In the genomic region with DNA sequence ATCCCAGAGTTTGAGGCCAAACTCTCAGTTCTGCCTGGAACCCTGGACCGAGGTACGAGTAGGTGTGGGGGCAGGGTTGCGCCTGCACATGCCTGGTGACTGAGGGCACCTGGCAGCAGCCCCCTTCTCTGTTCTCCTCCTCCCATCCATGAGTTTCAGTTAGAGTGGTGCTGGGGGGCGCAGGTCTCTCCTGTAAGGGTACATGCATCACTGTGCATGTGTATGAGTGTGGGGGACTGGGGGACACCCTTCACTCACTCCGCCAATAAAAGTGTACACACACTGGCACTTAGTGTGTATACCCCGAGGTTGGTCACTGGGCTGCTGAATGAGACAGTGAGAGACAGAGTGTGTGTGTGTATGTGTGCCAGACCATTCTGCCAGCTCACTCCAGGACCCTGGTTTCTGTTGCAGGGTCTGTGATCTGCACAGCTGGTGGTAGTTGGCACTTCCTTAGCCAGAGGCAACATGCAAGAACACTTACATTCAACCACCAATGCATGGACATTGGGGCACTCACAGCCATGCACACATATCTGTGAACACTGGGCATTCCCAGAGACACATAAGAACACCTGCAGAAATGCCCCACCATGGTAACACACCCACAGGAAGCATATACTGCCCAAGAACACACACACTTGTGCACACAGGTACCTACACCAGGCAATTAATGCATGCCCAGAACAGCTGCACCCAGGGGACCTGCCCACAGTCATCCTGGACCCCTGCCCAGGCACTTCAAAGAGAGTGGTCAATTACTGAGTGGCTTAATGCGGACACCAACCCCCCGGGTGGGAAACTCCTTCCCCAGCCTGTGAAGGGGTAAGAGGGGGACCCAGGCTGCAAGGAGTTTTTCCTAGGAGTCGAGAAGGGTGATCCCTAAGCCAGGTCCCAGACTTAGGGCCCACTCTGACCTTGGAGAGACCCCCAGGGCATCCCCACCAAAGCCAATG, we compare ENCODE assay signal across 9 cellular contexts. TPM values are rescaled to one million over a fixed set of nuclear protein-coding genes. Genes with fewer than 3 reads are reported as not detected.
DNase-seq lines count a peak whose midpoint lies in the region; ATAC-seq, FAIRE-seq and TF ChIP-seq lines count a peak whose summit lies in the region.
"Had no signal": no experiment of that assay in that cellular context is flagged by ENCODE, and none has a peak within 500 bp of the region (broad histone marks: within the 10 kb centered on the region; RNA-seq: fewer than 3 reads in every experiment).

No MANE protein-coding gene starts in this region.

- peak overlapping the region; percentile 2 for H3K27ac Mint-ChIP-seq in T-helper 2 cell treated with Interferon-gamma antibody and Interleukin-4, amounts not matched to agents 5 μg/mL and 100 μg/mL, for 36 hours

- peaks cover 13% of the 10 kb centered on the region for H3K4me1 Mint-ChIP-seq in T-helper 2 cell treated with Interferon-gamma antibody and Interleukin-4, amounts not matched to agents 5 μg/mL and 100 μg/mL, for 36 hours (ENCODE audit: low read depth)

- no peak for DNase-seq in T-helper 2 cell treated with Interferon-gamma antibody and Interleukin-4, amounts not matched to agents 5 μg/mL and 100 μg/mL, for 36 hours (ENCODE audit: low spot score)
- no peak for DNase-seq in T-helper 2 cell
- DNase-seq in NAMALWA (ENCODE audit: low spot score) = peak; percentile 34
- DNase-seq in bronchial epithelial cell (ENCODE audit: low read depth) = no peak
- no peak for DNase-seq in NCI-H146 (lab: John Stamatoyannopoulos, UW)
- DNase-seq in ureter (ENCODE audit: low spot score) = no peak

- H3K27ac ChIP-seq in neutrophil = no peak overlapping the region

- H3K4me1 ChIP-seq in neutrophil (ENCODE audit: control insufficient read depth in 1 of 2, insufficient read depth in 1 of 2, low read depth in 1 of 2, low read length in 1 of 2) = peaks cover 0 to 6% of the 10 kb centered on the region in 2 experiments

- H3K36me3 ChIP-seq in bronchial epithelial cell (ENCODE audit: control insufficient read depth, insufficient read depth, low read length) (no peaks in the 10 kb centered on the region), neutrophil (peaks cover 38% of the 10 kb centered on the region)

- H3K36me3 Mint-ChIP-seq in T-helper 2 cell treated with Interferon-gamma antibody and Interleukin-4, amounts not matched to agents 5 μg/mL and 100 μg/mL, for 36 hours (ENCODE audit: low read depth) = peaks cover 24% of the 10 kb centered on the region

- H3K9me3 Mint-ChIP-seq in T-helper 2 cell treated with Interferon-gamma antibody and Interleukin-4, amounts not matched to agents 5 μg/mL and 100 μg/mL, for 36 hours = no peaks in the 10 kb centered on the region

- no peak overlapping the region for H3K4me3 ChIP-seq in bronchial epithelial cell (ENCODE audit: low read depth, low read length)
- H3K4me3 ChIP-seq in neutrophil (ENCODE audit: low read depth in 1 of 2, low read length in 1 of 2) = peak overlapping the region; percentile 59 to 90

- no peaks in the 10 kb centered on the region for H3K9me3 ChIP-seq in neutrophil
- H3K9me3 ChIP-seq: tibial artery had no signal

- TF ChIP-seq CTCF in bronchial epithelial cell (IDR thresholded peaks at IDR 0.05; ENCODE audit: insufficient read depth, low read length, severe bottlenecking) = no peak
- no peak for TF ChIP-seq CTCF in neutrophil (IDR thresholded peaks at IDR 0.05)

- ATAC-seq in GM18498 (IDR thresholded peaks at IDR 0.05; ENCODE audit: unreplicated experiment) = no peak

- H3K27me3 ChIP-seq in bronchial epithelial cell (ENCODE audit: control insufficient read depth, insufficient read depth, low read length) = peaks cover 15% of the 10 kb centered on the region
- peaks cover 40% of the 10 kb centered on the region for H3K27me3 ChIP-seq in neutrophil

- H3K27me3 Mint-ChIP-seq in T-helper 2 cell treated with Interferon-gamma antibody and Interleukin-4, amounts not matched to agents 5 μg/mL and 100 μg/mL, for 36 hours (ENCODE audit: low read depth) = peaks cover 30% of the 10 kb centered on the region

- H3K4me3 Mint-ChIP-seq in T-helper 2 cell treated with Interferon-gamma antibody and Interleukin-4, amounts not matched to agents 5 μg/mL and 100 μg/mL, for 36 hours = peak overlapping the region; percentile 65

- FAIRE-seq in bronchial epithelial cell (lab: Jason Lieb, UNC) = peak; percentile 92

RNA-seq across cellular contexts. Expression of gene NRXN2, which starts 1.2 kb away (rescaled TPM):
- under 0.01 TPM in 1 of 2 replicates, not detected in the other for total RNA-seq in bronchial epithelial cell
- 11.6 TPM for total RNA-seq in ureter

RNA-seq across cellular contexts. Expression of gene RASGRP2, which starts 19.8 kb away (rescaled TPM):
- total RNA-seq in bronchial epithelial cell = not detected in 2 replicates
- total RNA-seq in ureter = 23.3 TPM

RNA-seq across cellular contexts. Expression of gene PYGM, which starts 35.6 kb away (rescaled TPM):
- total RNA-seq in bronchial epithelial cell (0.26 and 0.51 TPM in 2 replicates), ureter (11.4 TPM)

RNA-seq across cellular contexts. Expression of gene SF1, which starts 54.2 kb away (rescaled TPM):
- total RNA-seq in bronchial epithelial cell = 44.5 and 59.3 TPM in 2 replicates
- 391 TPM for total RNA-seq in ureter

Comparison
In these comparisons a context has a peak if more than half of its experiments do, and no peak if none do; other contexts are left out.
1. RNA of gene NRXN2, which starts 1.2 kb away (total RNA-seq): 11.6 TPM in ureter (single experiment); under 0.01 TPM in bronchial epithelial cell; every median in the first group is over 10 times any median in the second.
2. RNA of gene RASGRP2, which starts 19.8 kb away (total RNA-seq): 23.3 TPM in ureter (single experiment); not detected in bronchial epithelial cell; every median in the first group is over 10 times any median in the second.